In the genomic region with DNA sequence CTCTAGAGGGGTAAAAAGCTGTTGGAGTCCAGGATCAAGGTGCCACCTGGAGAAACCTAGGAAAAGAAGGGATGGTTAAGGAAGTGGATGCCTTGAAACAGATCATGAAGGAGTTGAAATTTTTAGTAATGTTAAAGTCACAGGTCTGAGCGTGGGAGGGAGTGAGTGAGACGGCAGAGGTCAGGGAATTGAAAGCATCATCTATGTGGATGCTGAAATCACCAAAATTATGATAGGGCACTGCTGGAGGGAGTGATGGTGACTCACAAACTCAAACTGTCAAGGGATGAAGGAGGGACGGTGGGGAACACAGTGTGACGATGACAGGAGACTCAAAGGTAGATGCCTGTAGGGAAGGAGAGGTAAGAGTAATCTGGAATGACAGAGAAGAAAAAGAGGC, we compare ENCODE assay signal across 22 cellular contexts.
"Had no signal": no experiment of that assay in that cellular context is flagged by ENCODE, and none has a peak within 500 bp of the region (broad histone marks: within the 10 kb centered on the region; RNA-seq: fewer than 3 reads in every experiment).

No MANE protein-coding gene starts in this region.

- DNase-seq: effector memory CD8-positive, alpha-beta T cell; esophagus squamous epithelium; foreskin melanocyte; heart left ventricle; hippocampal formation; left colon; left ventricle myocardium superior; mucosa of descending colon; natural killer cell; ovary; sigmoid colon; stimulated activated CD4-positive, alpha-beta T cell treated with anti-CD3 and anti-CD28 coated beads, Interleukin-2, amount 100 ng/mL, for 24 hours; stimulated activated CD4-positive, alpha-beta T cell treated with anti-CD3 and anti-CD28 coated beads, Interleukin-4, amount 100 ng/mL, for 4 hours; stimulated activated naive CD4-positive, alpha-beta T cell treated with Interleukin-2 at 50 U/mL for 16 hours; tibial artery; upper lobe of right lung had no signal

- H3K9me3 ChIP-seq: esophagus squamous epithelium, ovary, upper lobe of right lung had no signal

- H3K36me3 ChIP-seq: esophagus squamous epithelium, heart left ventricle, ovary, right atrium auricular region, sigmoid colon, tibial artery, upper lobe of right lung, vagina had no signal

- H3K9me3 Mint-ChIP-seq: effector memory CD8-positive, alpha-beta T cell; natural killer cell had no signal

- H3K27ac Mint-ChIP-seq: dendritic cell treated with granulocyte-macrophage colony-stimulating factor and Interleukin-4, amounts not matched to agents 40 ng/mL and 50 ng/mL, for 4 days; effector memory CD8-positive, alpha-beta T cell; natural killer cell had no signal

- H3K27me3 ChIP-seq: esophagus squamous epithelium, heart left ventricle, ovary, right atrium auricular region, sigmoid colon, tibial artery, upper lobe of right lung, vagina had no signal

- H3K4me1 ChIP-seq: esophagus squamous epithelium, heart left ventricle, sigmoid colon, tibial artery, upper lobe of right lung had no signal

- H3K27ac ChIP-seq: esophagus squamous epithelium, heart left ventricle, ovary, right atrium auricular region, sigmoid colon, skin epidermis, tibial artery, upper lobe of right lung, vagina had no signal

- ATAC-seq: effector memory CD8-positive, alpha-beta T cell; heart left ventricle; left colon; left ventricle myocardium superior; mucosa of descending colon; natural killer cell; upper lobe of right lung had no signal

- H3K4me1 Mint-ChIP-seq: natural killer cell had no signal

- H3K4me3 ChIP-seq: esophagus squamous epithelium, heart left ventricle, lung, mucosa of descending colon, ovary, right atrium auricular region, sigmoid colon, skin epidermis, tibial artery, upper lobe of right lung, vagina had no signal

- H3K4me3 Mint-ChIP-seq: dendritic cell treated with granulocyte-macrophage colony-stimulating factor and Interleukin-4, amounts not matched to agents 40 ng/mL and 50 ng/mL, for 4 days; effector memory CD8-positive, alpha-beta T cell; natural killer cell; neural crest cell had no signal

- H3K36me3 Mint-ChIP-seq: natural killer cell had no signal
